In genomic region chr9:26310294-26310693, GRCh38 we compare ENCODE assay signal across 25 cellular contexts.
DNase-seq lines count a peak whose midpoint lies in the region; FAIRE-seq and TF ChIP-seq lines count a peak whose summit lies in the region.
"Had no signal": no experiment of that assay in that cellular context is flagged by ENCODE, and none has a peak within 500 bp of the region (broad histone marks: within the 10 kb centered on the region; RNA-seq: fewer than 3 reads in every experiment).

No MANE protein-coding gene starts in this region.

- peak; percentile 17 for DNase-seq in NCI-H2107 treated with DMSO at 0.1 percent for 48 hours (lab: John Stamatoyannopoulos, UW; ENCODE audit: unreplicated experiment)
- DNase-seq in NCI-H2107 (lab: John Stamatoyannopoulos, UW) = no peak
- peak; percentile 37 for DNase-seq in amniotic epithelial cell (ENCODE audit: low read depth)
- DNase-seq in fibroblast of pulmonary artery (ENCODE audit: low read depth) = peak; percentile 27
- DNase-seq in GM19239 (ENCODE audit: insufficient read length, low spot score) = no peak
- no peak for DNase-seq in activated CD8-positive, alpha-beta memory T cell treated with anti-CD3 and anti-CD28 coated beads for 24 hours
- DNase-seq in activated CD8-positive, alpha-beta memory T cell treated with anti-CD3 and anti-CD28 coated beads, Interleukin-2, amount 50 U/mL, for 4 hours = no peak
- no peak for DNase-seq in activated CD4-positive, alpha-beta memory T cell treated with anti-CD3 and anti-CD28 coated beads, Interleukin-2, amount 10 ng/mL, durations not matched to agents 7 days and 5 days
- DNase-seq: 8988T; activated CD4-positive, alpha-beta T cell treated with anti-CD3 and anti-CD28 coated beads, Interleukin-2, amount 10 ng/mL, durations not matched to agents 7 days and 5 days; activated CD8-positive, alpha-beta memory T cell treated with anti-CD3 and anti-CD28 coated beads, Interleukin-2, amount 50 U/mL, for 48 hours; activated effector memory CD4-positive, alpha-beta T cell treated with Interleukin-2 at 50 U/mL for 16 hours; activated naive CD8-positive, alpha-beta T cell treated with anti-CD3 and anti-CD28 coated beads, Interleukin-2, amount 50 U/mL, for 24 hours; effector CD4-positive, alpha-beta T cell; foreskin fibroblast; HFFc6; immature natural killer cell; NCI-H1436 treated with DMSO at 0.1 percent for 48 hours; NCI-H774; occipital lobe; SIG-M5; stimulated activated CD4-positive, alpha-beta T cell treated with anti-CD3 and anti-CD28 coated beads, Interleukin-12 subunit alpha, Interleukin-12 subunit beta, amount 100 ng/mL, for 4 hours; upper lobe of left lung had no signal

- CTCF ChIA-PET in activated CD4-positive, alpha-beta memory T cell treated with anti-CD3 and anti-CD28 coated beads, Interleukin-2, amount 10 ng/mL, durations not matched to agents 7 days and 5 days (lab: Charles Lee) = no interaction called here

- POLR2A ChIA-PET in activated CD4-positive, alpha-beta memory T cell treated with anti-CD3 and anti-CD28 coated beads, Interleukin-2, amount 10 ng/mL, durations not matched to agents 7 days and 5 days (lab: Charles Lee) = no interaction called here

- no peak for TF ChIP-seq CTCF in fibroblast of pulmonary artery (IDR thresholded peaks at IDR 0.05; ENCODE audit: low read length, missing control alignments)

- no peaks in the 10 kb centered on the region for H3K27me3 Mint-ChIP-seq in activated CD4-positive, alpha-beta memory T cell treated with anti-CD3 and anti-CD28 coated beads, Interleukin-2, amount 10 ng/mL, durations not matched to agents 7 days and 5 days
- H3K27me3 Mint-ChIP-seq: activated CD4-positive, alpha-beta T cell treated with anti-CD3 and anti-CD28 coated beads, Interleukin-2, amount 10 ng/mL, durations not matched to agents 7 days and 5 days; activated naive CD8-positive, alpha-beta T cell treated with anti-CD3 and anti-CD28 coated beads, Interleukin-2, amount 50 U/mL, for 24 hours had no signal

- no peaks in the 10 kb centered on the region for H3K4me1 Mint-ChIP-seq in activated CD4-positive, alpha-beta memory T cell treated with anti-CD3 and anti-CD28 coated beads, Interleukin-2, amount 10 ng/mL, durations not matched to agents 7 days and 5 days
- H3K4me1 Mint-ChIP-seq: activated CD4-positive, alpha-beta T cell treated with anti-CD3 and anti-CD28 coated beads, Interleukin-2, amount 10 ng/mL, durations not matched to agents 7 days and 5 days; activated naive CD8-positive, alpha-beta T cell treated with anti-CD3 and anti-CD28 coated beads, Interleukin-2, amount 50 U/mL, for 24 hours; immature natural killer cell had no signal

- no peak for FAIRE-seq in GM19239 (lab: Jason Lieb, UNC)
- FAIRE-seq: GM18507 had no signal

- H3K4me3 Mint-ChIP-seq in activated CD4-positive, alpha-beta memory T cell treated with anti-CD3 and anti-CD28 coated beads, Interleukin-2, amount 10 ng/mL, durations not matched to agents 7 days and 5 days = no peak overlapping the region
- H3K4me3 Mint-ChIP-seq: activated CD4-positive, alpha-beta T cell treated with anti-CD3 and anti-CD28 coated beads, Interleukin-2, amount 10 ng/mL, durations not matched to agents 7 days and 5 days; activated naive CD8-positive, alpha-beta T cell treated with anti-CD3 and anti-CD28 coated beads, Interleukin-2, amount 50 U/mL, for 24 hours; HFFc6; immature natural killer cell had no signal

- no peak overlapping the region for H3K27ac Mint-ChIP-seq in activated CD4-positive, alpha-beta memory T cell treated with anti-CD3 and anti-CD28 coated beads, Interleukin-2, amount 10 ng/mL, durations not matched to agents 7 days and 5 days
- H3K27ac Mint-ChIP-seq: activated CD4-positive, alpha-beta T cell treated with anti-CD3 and anti-CD28 coated beads, Interleukin-2, amount 10 ng/mL, durations not matched to agents 7 days and 5 days; activated naive CD8-positive, alpha-beta T cell treated with anti-CD3 and anti-CD28 coated beads, Interleukin-2, amount 50 U/mL, for 24 hours; HFFc6; immature natural killer cell had no signal

- no peaks in the 10 kb centered on the region for H3K36me3 Mint-ChIP-seq in activated CD4-positive, alpha-beta memory T cell treated with anti-CD3 and anti-CD28 coated beads, Interleukin-2, amount 10 ng/mL, durations not matched to agents 7 days and 5 days (ENCODE audit: low read depth)
- H3K36me3 Mint-ChIP-seq: immature natural killer cell had no signal

- H3K9me3 Mint-ChIP-seq in activated CD4-positive, alpha-beta memory T cell treated with anti-CD3 and anti-CD28 coated beads, Interleukin-2, amount 10 ng/mL, durations not matched to agents 7 days and 5 days = peaks cover 7% of the 10 kb centered on the region
- H3K9me3 Mint-ChIP-seq: activated CD4-positive, alpha-beta T cell treated with anti-CD3 and anti-CD28 coated beads, Interleukin-2, amount 10 ng/mL, durations not matched to agents 7 days and 5 days had no signal

- no peak overlapping the region for H3K4me3 ChIP-seq in fibroblast of pulmonary artery (replicated peaks; ENCODE audit: low read depth, low read length)
- H3K4me3 ChIP-seq: BLaER1, upper lobe of left lung had no signal

Comparison
In these comparisons a context has a peak if more than half of its experiments do, and no peak if none do; other contexts are left out.
1. DNase-seq: peak in NCI-H2107 treated with DMSO at 0.1 percent for 48 hours (single experiment), amniotic epithelial cell (single experiment) and fibroblast of pulmonary artery (single experiment); none in NCI-H2107 (single experiment), GM19239 (single experiment), activated CD8-positive, alpha-beta memory T cell treated with anti-CD3 and anti-CD28 coated beads for 24 hours (single experiment), activated CD8-positive, alpha-beta memory T cell treated with anti-CD3 and anti-CD28 coated beads, Interleukin-2, amount 50 U/mL, for 4 hours (single experiment) and activated CD4-positive, alpha-beta memory T cell treated with anti-CD3 and anti-CD28 coated beads, Interleukin-2, amount 10 ng/mL, durations not matched to agents 7 days and 5 days (single experiment).